In genomic region chr15:58947179-58947578, GRCh38 we compare ENCODE assay signal across 20 cellular contexts.
"Had no signal": no experiment of that assay in that cellular context is flagged by ENCODE, and none has a peak within 500 bp of the region (broad histone marks: within the 10 kb centered on the region; RNA-seq: fewer than 3 reads in every experiment).

No MANE protein-coding gene starts in this region.

- ATAC-seq: activated T-cell treated with anti-CD3 and anti-CD28 coated beads, Interleukin-2, amount 50 U/mL, for 72 hours; heart left ventricle; left ventricle myocardium superior; natural killer cell; sciatic nerve; stimulated activated effector memory CD8-positive, alpha-beta T cell treated with anti-CD3 and anti-CD28 coated beads, Interleukin-12 subunit alpha, Interleukin-12 subunit beta, amount 100 ng/mL, for 72 hours; stimulated activated naive CD8-positive, alpha-beta T cell treated with anti-CD3 and anti-CD28 coated beads, Interleukin-15, amount 100 ng/mL, for 72 hours had no signal

- H3K27ac Mint-ChIP-seq: activated CD4-positive, alpha-beta memory T cell treated with anti-CD3 and anti-CD28 coated beads, Interleukin-2, amount 10 ng/mL, durations not matched to agents 7 days and 5 days; activated CD4-positive, alpha-beta T cell treated with anti-CD3 and anti-CD28 coated beads, Interleukin-2, amount 10 ng/mL, durations not matched to agents 24 days and 14 days; activated naive CD4-positive, alpha-beta T cell treated with anti-CD3 and anti-CD28 coated beads for 36 hours; activated T-cell treated with anti-CD3 and anti-CD28 coated beads, Interleukin-2, amount 50 U/mL, for 72 hours; endodermal cell; mesothelial cell of epicardium; natural killer cell; stimulated activated effector memory CD8-positive, alpha-beta T cell treated with anti-CD3 and anti-CD28 coated beads, Interleukin-12 subunit alpha, Interleukin-12 subunit beta, amount 100 ng/mL, for 72 hours; stimulated activated naive CD8-positive, alpha-beta T cell treated with anti-CD3 and anti-CD28 coated beads, Interleukin-15, amount 100 ng/mL, for 72 hours had no signal

- H3K9me3 Mint-ChIP-seq: activated CD4-positive, alpha-beta memory T cell treated with anti-CD3 and anti-CD28 coated beads, Interleukin-2, amount 10 ng/mL, durations not matched to agents 7 days and 5 days; activated CD4-positive, alpha-beta T cell treated with anti-CD3 and anti-CD28 coated beads, Interleukin-2, amount 10 ng/mL, durations not matched to agents 24 days and 14 days; activated naive CD4-positive, alpha-beta T cell treated with anti-CD3 and anti-CD28 coated beads for 36 hours; activated T-cell treated with anti-CD3 and anti-CD28 coated beads, Interleukin-2, amount 50 U/mL, for 72 hours; endodermal cell; mesothelial cell of epicardium; natural killer cell; stimulated activated effector memory CD8-positive, alpha-beta T cell treated with anti-CD3 and anti-CD28 coated beads, Interleukin-12 subunit alpha, Interleukin-12 subunit beta, amount 100 ng/mL, for 72 hours; stimulated activated naive CD8-positive, alpha-beta T cell treated with anti-CD3 and anti-CD28 coated beads, Interleukin-15, amount 100 ng/mL, for 72 hours had no signal

- H3K4me3 Mint-ChIP-seq: activated CD4-positive, alpha-beta memory T cell treated with anti-CD3 and anti-CD28 coated beads, Interleukin-2, amount 10 ng/mL, durations not matched to agents 7 days and 5 days; activated CD4-positive, alpha-beta T cell treated with anti-CD3 and anti-CD28 coated beads, Interleukin-2, amount 10 ng/mL, durations not matched to agents 24 days and 14 days; activated naive CD4-positive, alpha-beta T cell treated with anti-CD3 and anti-CD28 coated beads for 36 hours; activated T-cell treated with anti-CD3 and anti-CD28 coated beads, Interleukin-2, amount 50 U/mL, for 72 hours; endodermal cell; mesothelial cell of epicardium; natural killer cell; stimulated activated effector memory CD8-positive, alpha-beta T cell treated with anti-CD3 and anti-CD28 coated beads, Interleukin-12 subunit alpha, Interleukin-12 subunit beta, amount 100 ng/mL, for 72 hours; stimulated activated naive CD8-positive, alpha-beta T cell treated with anti-CD3 and anti-CD28 coated beads, Interleukin-15, amount 100 ng/mL, for 72 hours had no signal

- H3K4me3 ChIP-seq: coronary artery, heart left ventricle, tibial nerve had no signal

- H3K36me3 Mint-ChIP-seq: mesothelial cell of epicardium; natural killer cell; stimulated activated effector memory CD8-positive, alpha-beta T cell treated with anti-CD3 and anti-CD28 coated beads, Interleukin-12 subunit alpha, Interleukin-12 subunit beta, amount 100 ng/mL, for 72 hours had no signal

- DNase-seq: activated CD4-positive, alpha-beta memory T cell treated with anti-CD3 and anti-CD28 coated beads, Interleukin-2, amount 10 ng/mL, durations not matched to agents 7 days and 5 days; activated CD4-positive, alpha-beta T cell treated with anti-CD3 and anti-CD28 coated beads, Interleukin-2, amount 10 ng/mL, durations not matched to agents 24 days and 14 days; activated effector memory CD4-positive, alpha-beta T cell treated with Interleukin-2 at 50 U/mL for 16 hours; activated naive CD4-positive, alpha-beta T cell treated with anti-CD3 and anti-CD28 coated beads for 36 hours; activated T-cell treated with anti-CD3 and anti-CD28 coated beads, Interleukin-2, amount 50 U/mL, for 72 hours; amygdala; cerebellar nuclear complex; endodermal cell; heart left ventricle; left ventricle myocardium superior; mammary epithelial cell; natural killer cell; small intestine; stimulated activated CD4-positive, alpha-beta T cell treated with anti-CD3 and anti-CD28 coated beads, Interleukin-2, amount 100 ng/mL, for 24 hours; stimulated activated naive CD8-positive, alpha-beta T cell treated with anti-CD3 and anti-CD28 coated beads, Interleukin-15, amount 100 ng/mL, for 72 hours had no signal

- H3K27me3 Mint-ChIP-seq: activated CD4-positive, alpha-beta memory T cell treated with anti-CD3 and anti-CD28 coated beads, Interleukin-2, amount 10 ng/mL, durations not matched to agents 7 days and 5 days had no signal

- H3K4me1 Mint-ChIP-seq: activated CD4-positive, alpha-beta T cell treated with anti-CD3 and anti-CD28 coated beads, Interleukin-2, amount 10 ng/mL, durations not matched to agents 24 days and 14 days; endodermal cell; natural killer cell; stimulated activated effector memory CD8-positive, alpha-beta T cell treated with anti-CD3 and anti-CD28 coated beads, Interleukin-12 subunit alpha, Interleukin-12 subunit beta, amount 100 ng/mL, for 72 hours; stimulated activated naive CD8-positive, alpha-beta T cell treated with anti-CD3 and anti-CD28 coated beads, Interleukin-15, amount 100 ng/mL, for 72 hours had no signal
